In the genomic region with DNA sequence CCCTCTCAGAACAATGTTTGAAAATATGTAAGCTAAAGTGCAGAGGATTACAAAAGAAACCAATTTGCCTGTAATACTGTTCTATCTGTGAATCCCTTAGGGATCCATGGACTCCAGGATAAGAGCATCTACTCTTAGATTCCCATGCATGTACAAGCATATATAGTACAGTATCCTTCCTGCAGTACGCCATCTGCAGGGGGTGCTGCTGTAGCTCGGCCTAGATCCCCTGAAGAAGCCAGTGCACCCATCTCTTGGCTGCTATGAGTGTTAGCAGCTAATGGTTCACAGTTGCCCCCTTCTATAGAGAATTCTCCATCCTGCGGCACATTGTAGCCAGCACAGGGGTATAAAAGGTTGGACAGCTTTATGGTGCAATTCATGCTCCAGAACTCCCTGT, we compare ENCODE assay signal across 1 cellular context.
TF ChIP-seq lines count a peak whose summit lies in the region.

No MANE protein-coding gene starts in this region.

TF ChIP-seq in GM23338, 12 proteins besides CTCF, POLR2A, EP300 and RAD21 (continued from another document):
- TF ChIP-seq, protein P1, sequence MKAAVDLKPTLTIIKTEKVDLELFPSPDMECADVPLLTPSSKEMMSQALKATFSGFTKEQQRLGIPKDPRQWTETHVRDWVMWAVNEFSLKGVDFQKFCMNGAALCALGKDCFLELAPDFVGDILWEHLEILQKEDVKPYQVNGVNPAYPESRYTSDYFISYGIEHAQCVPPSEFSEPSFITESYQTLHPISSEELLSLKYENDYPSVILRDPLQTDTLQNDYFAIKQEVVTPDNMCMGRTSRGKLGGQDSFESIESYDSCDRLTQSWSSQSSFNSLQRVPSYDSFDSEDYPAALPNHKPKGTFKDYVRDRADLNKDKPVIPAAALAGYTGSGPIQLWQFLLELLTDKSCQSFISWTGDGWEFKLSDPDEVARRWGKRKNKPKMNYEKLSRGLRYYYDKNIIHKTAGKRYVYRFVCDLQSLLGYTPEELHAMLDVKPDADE (IDR thresholded peaks at IDR 0.05), result no peak
- TF ChIP-seq, protein P2, sequence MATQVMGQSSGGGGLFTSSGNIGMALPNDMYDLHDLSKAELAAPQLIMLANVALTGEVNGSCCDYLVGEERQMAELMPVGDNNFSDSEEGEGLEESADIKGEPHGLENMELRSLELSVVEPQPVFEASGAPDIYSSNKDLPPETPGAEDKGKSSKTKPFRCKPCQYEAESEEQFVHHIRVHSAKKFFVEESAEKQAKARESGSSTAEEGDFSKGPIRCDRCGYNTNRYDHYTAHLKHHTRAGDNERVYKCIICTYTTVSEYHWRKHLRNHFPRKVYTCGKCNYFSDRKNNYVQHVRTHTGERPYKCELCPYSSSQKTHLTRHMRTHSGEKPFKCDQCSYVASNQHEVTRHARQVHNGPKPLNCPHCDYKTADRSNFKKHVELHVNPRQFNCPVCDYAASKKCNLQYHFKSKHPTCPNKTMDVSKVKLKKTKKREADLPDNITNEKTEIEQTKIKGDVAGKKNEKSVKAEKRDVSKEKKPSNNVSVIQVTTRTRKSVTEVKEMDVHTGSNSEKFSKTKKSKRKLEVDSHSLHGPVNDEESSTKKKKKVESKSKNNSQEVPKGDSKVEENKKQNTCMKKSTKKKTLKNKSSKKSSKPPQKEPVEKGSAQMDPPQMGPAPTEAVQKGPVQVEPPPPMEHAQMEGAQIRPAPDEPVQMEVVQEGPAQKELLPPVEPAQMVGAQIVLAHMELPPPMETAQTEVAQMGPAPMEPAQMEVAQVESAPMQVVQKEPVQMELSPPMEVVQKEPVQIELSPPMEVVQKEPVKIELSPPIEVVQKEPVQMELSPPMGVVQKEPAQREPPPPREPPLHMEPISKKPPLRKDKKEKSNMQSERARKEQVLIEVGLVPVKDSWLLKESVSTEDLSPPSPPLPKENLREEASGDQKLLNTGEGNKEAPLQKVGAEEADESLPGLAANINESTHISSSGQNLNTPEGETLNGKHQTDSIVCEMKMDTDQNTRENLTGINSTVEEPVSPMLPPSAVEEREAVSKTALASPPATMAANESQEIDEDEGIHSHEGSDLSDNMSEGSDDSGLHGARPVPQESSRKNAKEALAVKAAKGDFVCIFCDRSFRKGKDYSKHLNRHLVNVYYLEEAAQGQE (IDR thresholded peaks at IDR 0.05; ENCODE audit: unreplicated experiment), result no peak
TF ChIP-seq in GM23338: peak in this region for 0.
